ENCODE assay signal across 27 cellular contexts in genomic region chr2:220892018-220892634, GRCh38.
DNase-seq lines count a peak whose midpoint lies in the region; ATAC-seq and TF ChIP-seq lines count a peak whose summit lies in the region.
"Had no signal": no experiment of that assay in that cellular context is flagged by ENCODE, and none has a peak within 500 bp of the region (broad histone marks: within the 10 kb centered on the region; RNA-seq: fewer than 3 reads in every experiment).

No MANE protein-coding gene starts in this region.

- TF ChIP-seq EP300 in SK-N-SH (IDR thresholded peaks at IDR 0.05; ENCODE audit: borderline replicate concordance in 1 of 2, low read depth in 1 of 2, low read length in 1 of 2) = no peak

- no peak overlapping the region for H2AK5ac ChIP-seq in H9 (ENCODE audit: insufficient read length, low read length)

- no peak overlapping the region for H3K23ac ChIP-seq in H9 (ENCODE audit: insufficient read length, low read depth, low read length)

- no peak overlapping the region for H4K8ac ChIP-seq in H9 (replicated peaks; ENCODE audit: insufficient read length, low read depth, low read length)

- no peak for DNase-seq in H9
- no peak for DNase-seq in WTC11 (ENCODE audit: low spot score)
- DNase-seq in myocyte (ENCODE audit: low read depth) = peak; percentile 14
- no peak for DNase-seq in SK-N-SH
- no peak for DNase-seq in HCEC 1CT
- DNase-seq in HT-29 (ENCODE audit: low spot score) = no peak
- no peak for DNase-seq in KG1 (lab: John Stamatoyannopoulos, UW)
- DNase-seq: AML-193; CD4-positive, alpha-beta T cell; COR-L47; DMS 273 treated with DMSO at 0.1 percent for 48 hours; DMS79; GF-D8; NCI-H1092; NCI-H1417 treated with DMSO at 0.1 percent for 48 hours; NCI-H1694 treated with DMSO at 0.1 percent for 48 hours; NCI-H2081; NCI-H2227 treated with DMSO at 0.1 percent for 48 hours; NCI-H510A; Right ventricle myocardium superior; RPMI8226; T-cell had no signal

- H4K20me1 ChIP-seq in H9 (ENCODE audit: control insufficient read depth, insufficient read depth, insufficient read length) (no peaks in the 10 kb centered on the region), SK-N-SH (ENCODE audit: insufficient read depth) (no peaks in the 10 kb centered on the region)
- H4K20me1 ChIP-seq: BLaER1 treated with 17β-estradiol and CSF1 and Interleukin-3, amounts not matched to agents 10 nM and 100 nM had no signal

- H2BK120ac ChIP-seq in H9 (ENCODE audit: low read depth, low read length, poor library complexity, severe bottlenecking) = no peak overlapping the region

- H3K4me1 ChIP-seq in H9 (ENCODE audit: insufficient read depth, low read length) = no peaks in the 10 kb centered on the region; the same call in 1 of the 2 replicates
- peaks cover 14% of the 10 kb centered on the region for H3K4me1 ChIP-seq in skeletal muscle satellite cell (ENCODE audit: control insufficient read depth, insufficient read depth, low read length)
- H3K4me1 ChIP-seq in SK-N-SH (ENCODE audit: control insufficient read depth in 1 of 2, insufficient read depth in 2 of 2, low read depth in 1 of 2, low read length in 1 of 2) = no peaks in the 10 kb centered on the region; a peak in 1 of 4 replicates
- H3K4me1 ChIP-seq: A549; BLaER1 treated with 17β-estradiol and CSF1 and Interleukin-3, amounts not matched to agents 10 nM and 100 nM; SJSA1 had no signal

- H3K36me3 Mint-ChIP-seq in H9 (ENCODE audit: insufficient read depth in 1 of 3, low read depth in 3 of 3) = 0 out of 7 replicates have a peak, but pooled peaks cover 0 to 2% (median 0%) of the 10 kb centered on the region in 3 experiments
- no peaks in the 10 kb centered on the region for H3K36me3 Mint-ChIP-seq in WTC11
- H3K36me3 Mint-ChIP-seq: IgD-negative memory B cell, T-cell had no signal

- H2BK5ac ChIP-seq in H9 (ENCODE audit: insufficient read length, low read length) = no peak overlapping the region

- H3K9ac ChIP-seq in H9 (ENCODE audit: extremely low read depth, insufficient read length, low read length) (no peak overlapping the region), skeletal muscle satellite cell (ENCODE audit: low read depth, low read length) (no peak overlapping the region), SK-N-SH (no peak overlapping the region)
- H3K9ac ChIP-seq: BLaER1 treated with 17β-estradiol and CSF1 and Interleukin-3, amounts not matched to agents 10 nM and 100 nM had no signal

- H3K9me3 Mint-ChIP-seq in H9 (no peaks in the 10 kb centered on the region), WTC11 (peaks cover 4% of the 10 kb centered on the region; the same call in 1 of the 2 replicates)
- H3K9me3 Mint-ChIP-seq: CD4-positive, alpha-beta T cell; T-cell had no signal

- no peak overlapping the region for H2BK20ac ChIP-seq in H9 (ENCODE audit: low read depth, low read length, poor library complexity, severe bottlenecking)

- H3K27ac Mint-ChIP-seq in H9 (no peak overlapping the region; a peak in 1 of 7 replicates), WTC11 (no peak overlapping the region)
- H3K27ac Mint-ChIP-seq: CD4-positive, alpha-beta T cell; T-cell had no signal

- no CpG with 5 or more reads among the region's 5 CpGs for WGBS in H9 (ENCODE audit: extremely low coverage, insufficient read length, low lambda C conversion rate)
- 10% methylated on average over 5 of the region's 5 CpGs for WGBS in SK-N-SH (ENCODE audit: low lambda C conversion rate)

- peak overlapping the region; percentile 60 for H2BK12ac ChIP-seq in H9 (ENCODE audit: insufficient read length, low read depth, low read length)

- no peak overlapping the region for H3K4ac ChIP-seq in H9 (ENCODE audit: low read depth, low read length)

- TF ChIP-seq RAD21 in SK-N-SH (IDR thresholded peaks at IDR 0.05; ENCODE audit: low read length) = no peak

- H3K36me3 ChIP-seq in skeletal muscle satellite cell (ENCODE audit: insufficient read depth, low read length) = no peaks in the 10 kb centered on the region
- no peaks in the 10 kb centered on the region for H3K36me3 ChIP-seq in SK-N-SH (replicated peaks in 1 of 2; ENCODE audit: control insufficient read depth in 1 of 2, insufficient read depth in 2 of 2, low read length in 1 of 2)
- H3K36me3 ChIP-seq: BLaER1 treated with 17β-estradiol and CSF1 and Interleukin-3, amounts not matched to agents 10 nM and 100 nM; SJSA1 had no signal

- H3K27me3 Mint-ChIP-seq in H9 (ENCODE audit: low read depth) (no peaks in the 10 kb centered on the region), WTC11 (ENCODE audit: low read depth) (no peaks in the 10 kb centered on the region)
- H3K27me3 Mint-ChIP-seq: CD4-positive, alpha-beta T cell had no signal

- H3K14ac ChIP-seq in H9 (ENCODE audit: insufficient read depth, low read length) = no peak overlapping the region; the same call in 1 of the 2 replicates

- no peak overlapping the region for H2BK15ac ChIP-seq in H9 (ENCODE audit: low read depth, low read length)

- H3K4me3 Mint-ChIP-seq in H9 = no peak overlapping the region
- no peak overlapping the region for H3K4me3 Mint-ChIP-seq in WTC11
- H3K4me3 Mint-ChIP-seq: CD4-positive, alpha-beta T cell; IgD-negative memory B cell; T-cell had no signal

- no peaks in the 10 kb centered on the region for H3K79me1 ChIP-seq in H9 (ENCODE audit: insufficient read depth, low read depth, low read length, poor library complexity, severe bottlenecking)

- H3K56ac ChIP-seq in H9 (ENCODE audit: insufficient read length, low read depth, low read length) = no peak overlapping the region

- no peak overlapping the region for H3K18ac ChIP-seq in H9 (ENCODE audit: insufficient read length, low read depth, low read length)

- no peak overlapping the region for H2AFZ ChIP-seq in H9 (ENCODE audit: low read length)
- no peak overlapping the region for H2AFZ ChIP-seq in SK-N-SH (ENCODE audit: low read depth)

- H3K4me2 ChIP-seq in H9 (ENCODE audit: insufficient read depth, insufficient read length, low read length) (no peak overlapping the region), skeletal muscle satellite cell (ENCODE audit: low read length) (peak overlapping the region; percentile 12), SK-N-SH (no peak overlapping the region)
- H3K4me2 ChIP-seq: A549; BLaER1 treated with 17β-estradiol and CSF1 and Interleukin-3, amounts not matched to agents 10 nM and 100 nM had no signal

- H3K4me3 ChIP-seq in skeletal muscle satellite cell (ENCODE audit: low read length) (no peak overlapping the region), SK-N-SH (ENCODE audit: low read depth in 2 of 2, low read length in 1 of 2) (no peak overlapping the region)
- H3K4me3 ChIP-seq: A549; BLaER1 treated with 17β-estradiol and CSF1 and Interleukin-3, amounts not matched to agents 10 nM and 100 nM; SJSA1 had no signal

- no peaks in the 10 kb centered on the region for H3K9me3 ChIP-seq in H9 (ENCODE audit: control insufficient read depth, low read depth, low read length)
- H3K9me3 ChIP-seq in skeletal muscle satellite cell (replicated peaks; ENCODE audit: low read length) = no peaks in the 10 kb centered on the region
- no peaks in the 10 kb centered on the region for H3K9me3 ChIP-seq in SK-N-SH
- H3K9me3 ChIP-seq: BLaER1 treated with 17β-estradiol and CSF1 and Interleukin-3, amounts not matched to agents 10 nM and 100 nM; SJSA1 had no signal

- H3K4me1 Mint-ChIP-seq in H9 (peaks cover 32 to 34% of the 10 kb centered on the region in 2 experiments), WTC11 (peaks cover 37% of the 10 kb centered on the region)
- H3K4me1 Mint-ChIP-seq: T-cell had no signal

- H3F3A ChIP-seq in SK-N-SH (replicated peaks; ENCODE audit: insufficient read depth) = no peaks in the 10 kb centered on the region

- H3K27me3 ChIP-seq in H9 (ENCODE audit: insufficient read depth, low read length) (no peaks in the 10 kb centered on the region), skeletal muscle satellite cell (ENCODE audit: control insufficient read depth, insufficient read depth, low read length) (no peaks in the 10 kb centered on the region), SK-N-SH (ENCODE audit: insufficient read depth) (no peaks in the 10 kb centered on the region)
- H3K27me3 ChIP-seq: BLaER1 treated with 17β-estradiol and CSF1 and Interleukin-3, amounts not matched to agents 10 nM and 100 nM; SJSA1 had no signal

- POLR2A ChIA-PET in WTC11 (lab: Charles Lee) (no interaction called here), SK-N-SH (lab: Yijun Ruan, JAX) (no interaction called here)

- no peak overlapping the region for H3T11ph ChIP-seq in H9 (ENCODE audit: low read length)

- H3K9me2 ChIP-seq in SK-N-SH = 0 out of 2 replicates have a peak, but pooled peaks cover 4% of the 10 kb centered on the region

- H4K91ac ChIP-seq in H9 (ENCODE audit: insufficient read length, low read depth, low read length) = no peak overlapping the region

- H3K23me2 ChIP-seq in H9 (ENCODE audit: insufficient read length, low read depth, low read length, poor library complexity, severe bottlenecking) = no peaks in the 10 kb centered on the region

- H4K5ac ChIP-seq in H9 (ENCODE audit: insufficient read length, low read depth, low read length) = no peak overlapping the region

- CTCF ChIA-PET in WTC11 (lab: Charles Lee) = interaction anchor here (0.6 kb wide), 1 partner anchor 584 kb away, joined by 3 read pairs; no protein-coding TSS in a partner anchor
- CTCF ChIA-PET in SK-N-SH (lab: Yijun Ruan, JAX) = interaction anchor here (0.9 kb wide), 1 partner anchor 44 kb away, joined by 3 read pairs; no protein-coding TSS in a partner anchor

- H3K79me2 ChIP-seq in H9 (ENCODE audit: insufficient read depth, low read length) = no peaks in the 10 kb centered on the region
- no peaks in the 10 kb centered on the region for H3K79me2 ChIP-seq in SK-N-SH (ENCODE audit: insufficient read depth)

- H3K27ac ChIP-seq in H9 (ENCODE audit: insufficient read length, low read depth, low read length) (no peak overlapping the region), SK-N-SH (ENCODE audit: low read depth in 2 of 2, low read length in 1 of 2) (no peak overlapping the region)
- H3K27ac ChIP-seq: A549; BLaER1 treated with 17β-estradiol and CSF1 and Interleukin-3, amounts not matched to agents 10 nM and 100 nM; SJSA1 had no signal

- ATAC-seq in WTC11 = no peak
- ATAC-seq: T-cell had no signal

- TF ChIP-seq CTCF in H9 (conservative IDR thresholded peaks at IDR 0.05) (no peak), WTC11 (IDR thresholded peaks at IDR 0.05) (no peak), SK-N-SH (IDR thresholded peaks at IDR 0.05) (no peak)

TF ChIP-seq in SK-N-SH, 30 proteins besides CTCF, POLR2A, EP300 and RAD21 (continues in another document):
- no peak for TF ChIP-seq SIN3A (IDR thresholded peaks at IDR 0.05; ENCODE audit: borderline replicate concordance, low read depth, low read length)
- TF ChIP-seq, protein P1, sequence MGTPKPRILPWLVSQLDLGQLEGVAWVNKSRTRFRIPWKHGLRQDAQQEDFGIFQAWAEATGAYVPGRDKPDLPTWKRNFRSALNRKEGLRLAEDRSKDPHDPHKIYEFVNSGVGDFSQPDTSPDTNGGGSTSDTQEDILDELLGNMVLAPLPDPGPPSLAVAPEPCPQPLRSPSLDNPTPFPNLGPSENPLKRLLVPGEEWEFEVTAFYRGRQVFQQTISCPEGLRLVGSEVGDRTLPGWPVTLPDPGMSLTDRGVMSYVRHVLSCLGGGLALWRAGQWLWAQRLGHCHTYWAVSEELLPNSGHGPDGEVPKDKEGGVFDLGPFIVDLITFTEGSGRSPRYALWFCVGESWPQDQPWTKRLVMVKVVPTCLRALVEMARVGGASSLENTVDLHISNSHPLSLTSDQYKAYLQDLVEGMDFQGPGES (IDR thresholded peaks at IDR 0.05; ENCODE audit: low read depth, low read length) = no peak
